ENCODE assay signal across 1 cellular context in the genomic region with DNA sequence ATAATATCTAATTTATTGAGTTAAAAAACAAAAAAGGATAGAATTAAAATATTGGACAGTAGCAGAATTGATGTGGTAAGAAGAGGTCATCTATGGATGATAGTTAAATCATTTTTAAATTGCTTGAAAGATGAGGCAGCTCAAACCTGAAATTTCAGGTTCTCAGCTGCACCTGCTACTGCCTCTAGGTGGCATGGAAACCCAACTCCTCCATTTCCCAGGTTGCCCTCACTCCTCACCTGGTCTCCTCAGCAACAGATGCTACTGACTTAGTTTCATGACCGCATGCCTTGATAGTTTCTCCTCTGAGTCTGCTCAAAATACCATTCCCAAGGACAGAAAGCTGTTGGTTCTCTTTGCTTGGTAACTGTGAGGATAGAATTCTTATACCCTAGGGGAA.
TF ChIP-seq lines count a peak whose summit lies in the region.

No MANE protein-coding gene starts in this region.

TF ChIP-seq in HCT116, 20 proteins besides CTCF, POLR2A, EP300 and RAD21 (continued from another document):
- TF ChIP-seq POLR2AphosphoS5 (IDR thresholded peaks at IDR 0.05; ENCODE audit: low read depth, low read length) (no peak), EZH2 (IDR thresholded peaks at IDR 0.05) (no peak), SIN3A (IDR thresholded peaks at IDR 0.05; ENCODE audit: low read depth) (no peak), CBX3 (IDR thresholded peaks at IDR 0.05; ENCODE audit: low read depth) (no peak), ZNF274 (IDR thresholded peaks at IDR 0.05; ENCODE audit: low read depth, low read length) (no peak), EZH2phosphoT487 (IDR thresholded peaks at IDR 0.05; ENCODE audit: borderline replicate concordance) (no peak), FOSL1 (IDR thresholded peaks at IDR 0.05; ENCODE audit: low read depth) (no peak)
TF ChIP-seq in HCT116: peak in this region for 0.
